In the genomic region with DNA sequence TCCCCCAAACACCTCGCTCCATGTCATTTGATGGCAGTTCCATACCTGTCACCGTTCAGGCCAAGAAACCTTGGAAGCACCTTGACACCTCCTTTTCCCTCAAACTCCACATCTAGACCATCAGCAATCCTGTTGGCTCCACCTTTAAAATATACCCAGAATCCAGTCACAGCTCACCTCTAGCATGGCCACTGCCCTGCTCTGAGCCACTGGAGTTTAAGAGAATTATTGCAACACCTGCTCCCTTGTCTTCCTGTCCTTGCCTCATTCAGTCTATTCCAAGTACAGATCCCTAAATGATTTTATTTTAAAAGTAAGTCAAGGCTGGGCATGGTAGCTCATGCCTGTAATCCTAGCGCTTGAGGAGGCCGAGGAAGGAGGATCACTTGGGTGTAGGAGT, we compare ENCODE assay signal across 18 cellular contexts.
"Had no signal": no experiment of that assay in that cellular context is flagged by ENCODE, and none has a peak within 500 bp of the region (broad histone marks: within the 10 kb centered on the region; RNA-seq: fewer than 3 reads in every experiment).

No MANE protein-coding gene starts in this region.

- H3K9me3 ChIP-seq: heart left ventricle, psoas muscle, sigmoid colon, suprapubic skin had no signal

- H3K9me3 Mint-ChIP-seq: natural killer cell treated with Interleukin-12 subunit alpha and Interleukin-12 subunit beta and Interleukin-15 and Interleukin-18, amount 100 ng/mL, for 72 hours had no signal

- DNase-seq: activated CD4-positive, alpha-beta T cell treated with anti-CD3 and anti-CD28 coated beads, Interleukin-2, amount 50 U/mL, for 1 hour; activated effector memory CD4-positive, alpha-beta T cell treated with anti-CD3 and anti-CD28 coated beads, Interleukin-2, amount 50 U/mL, for 16 hours; activated T-cell treated with anti-CD3 and anti-CD28 coated beads, Interleukin-2, amount 50 U/mL, for 1 hour; dorsolateral prefrontal cortex; foreskin melanocyte; heart left ventricle; psoas muscle; sigmoid colon; stimulated activated CD4-positive, alpha-beta T cell treated with anti-CD3 and anti-CD28 coated beads, Interleukin-12 subunit alpha, Interleukin-12 subunit beta, amount 100 ng/mL, for 4 hours; stimulated activated naive CD4-positive, alpha-beta T cell treated with Interleukin-2 at 50 U/mL for 16 hours; SW 1271; T1000; WERI-Rb-1 had no signal

- H3K27me3 ChIP-seq: dorsolateral prefrontal cortex, heart left ventricle, sigmoid colon, suprapubic skin had no signal

- ATAC-seq: heart left ventricle; natural killer cell treated with Interleukin-12 subunit alpha and Interleukin-12 subunit beta and Interleukin-15 and Interleukin-18, amount 100 ng/mL, for 72 hours; psoas muscle had no signal

- H3K4me3 Mint-ChIP-seq: activated naive CD8-positive, alpha-beta T cell; natural killer cell treated with Interleukin-12 subunit alpha and Interleukin-12 subunit beta and Interleukin-15 and Interleukin-18, amount 100 ng/mL, for 72 hours had no signal

- H3K27me3 Mint-ChIP-seq: activated naive CD8-positive, alpha-beta T cell had no signal

- FAIRE-seq: endometrium, islet of Langerhans had no signal

- H3K36me3 ChIP-seq: heart left ventricle, sigmoid colon, suprapubic skin, WERI-Rb-1 had no signal

- H3K4me3 ChIP-seq: dorsolateral prefrontal cortex, heart left ventricle, psoas muscle, sigmoid colon, suprapubic skin had no signal

- H3K27ac Mint-ChIP-seq: activated naive CD8-positive, alpha-beta T cell had no signal

- H3K36me3 Mint-ChIP-seq: activated naive CD8-positive, alpha-beta T cell; natural killer cell treated with Interleukin-12 subunit alpha and Interleukin-12 subunit beta and Interleukin-15 and Interleukin-18, amount 100 ng/mL, for 72 hours had no signal

- H3K27ac ChIP-seq: dorsolateral prefrontal cortex, heart left ventricle, psoas muscle, sigmoid colon, suprapubic skin, WERI-Rb-1 had no signal
